ENCODE assay signal across 20 cellular contexts in genomic region chr3:82875401-82875800, GRCh38.
DNase-seq lines count a peak whose midpoint lies in the region; ATAC-seq, FAIRE-seq and TF ChIP-seq lines count a peak whose summit lies in the region.
"Had no signal": no experiment of that assay in that cellular context is flagged by ENCODE, and none has a peak within 500 bp of the region (broad histone marks: within the 10 kb centered on the region; RNA-seq: fewer than 3 reads in every experiment).

No MANE protein-coding gene starts in this region.

- no peak for TF ChIP-seq CTCF in astrocyte (IDR thresholded peaks at IDR 0.05; ENCODE audit: insufficient read depth, low read depth, low read length)
- TF ChIP-seq CTCF in glutamatergic neuron (IDR thresholded peaks at IDR 0.05; ENCODE audit: partially characterized antibody, unreplicated experiment) = no peak
- TF ChIP-seq CTCF in smooth muscle cell (IDR thresholded peaks at IDR 0.05; ENCODE audit: borderline replicate concordance, insufficient read depth, poor library complexity, severe bottlenecking) = no peak

- H3K9me3 ChIP-seq in astrocyte (ENCODE audit: insufficient read depth, low read depth, low read length) (no peaks in the 10 kb centered on the region), smooth muscle cell (replicated peaks; ENCODE audit: low read depth) (no peaks in the 10 kb centered on the region)
- H3K9me3 ChIP-seq: A549, BLaER1, HAP-1 had no signal

- H3K4me3 ChIP-seq in astrocyte (ENCODE audit: insufficient read depth, low read depth, low read length) = no peak overlapping the region
- no peak overlapping the region for H3K4me3 ChIP-seq in smooth muscle cell
- H3K4me3 ChIP-seq: A549, BLaER1, GM12878, HAP-1 had no signal

- H3K27me3 ChIP-seq in astrocyte (ENCODE audit: insufficient read depth, low read length) = no peaks in the 10 kb centered on the region
- no peaks in the 10 kb centered on the region for H3K27me3 ChIP-seq in smooth muscle cell (ENCODE audit: low read depth)
- H3K27me3 ChIP-seq: BLaER1 had no signal

- FAIRE-seq in astrocyte (lab: Jason Lieb, UNC) (no peak), urothelium cell line (lab: Jason Lieb, UNC) (no peak)
- FAIRE-seq: A549, GM12878, GM19239 had no signal

- H3K27ac Mint-ChIP-seq in astrocyte (ENCODE audit: unreplicated experiment) (peak overlapping the region; percentile 55), glutamatergic neuron (ENCODE audit: unreplicated experiment) (peak overlapping the region; percentile 52)
- H3K27ac Mint-ChIP-seq: CD14-positive monocyte; CD4-positive, alpha-beta memory T cell had no signal

- H3K4me2 ChIP-seq in astrocyte (ENCODE audit: low read length) (no peak overlapping the region), smooth muscle cell (no peak overlapping the region)
- H3K4me2 ChIP-seq: A549, BLaER1 had no signal

- H3K9me3 Mint-ChIP-seq in astrocyte (ENCODE audit: unreplicated experiment) = no peaks in the 10 kb centered on the region
- H3K9me3 Mint-ChIP-seq in glutamatergic neuron (ENCODE audit: unreplicated experiment) = no peaks in the 10 kb centered on the region
- H3K9me3 Mint-ChIP-seq: CD14-positive monocyte had no signal

- no peaks in the 10 kb centered on the region for H3F3A ChIP-seq in smooth muscle cell (ENCODE audit: low read depth)

- no peak overlapping the region for H3K9ac ChIP-seq in astrocyte (ENCODE audit: low read length)
- H3K9ac ChIP-seq in smooth muscle cell (ENCODE audit: low read depth) = no peak overlapping the region
- H3K9ac ChIP-seq: BLaER1 had no signal

- H3K4me1 Mint-ChIP-seq in astrocyte (ENCODE audit: low read depth, unreplicated experiment) (peaks cover 12% of the 10 kb centered on the region), glutamatergic neuron (ENCODE audit: low read depth, unreplicated experiment) (peaks cover 4% of the 10 kb centered on the region)
- H3K4me1 Mint-ChIP-seq: CD14-positive monocyte; CD4-positive, alpha-beta memory T cell had no signal

- H3K36me3 Mint-ChIP-seq in astrocyte (ENCODE audit: low read depth, unreplicated experiment) (no peaks in the 10 kb centered on the region), glutamatergic neuron (ENCODE audit: unreplicated experiment) (no peaks in the 10 kb centered on the region)
- H3K36me3 Mint-ChIP-seq: CD14-positive monocyte; CD4-positive, alpha-beta memory T cell had no signal

- H3K4me1 ChIP-seq in astrocyte (ENCODE audit: insufficient read depth, low read length) (no peaks in the 10 kb centered on the region), smooth muscle cell (ENCODE audit: low read depth) (peaks cover 2% of the 10 kb centered on the region)
- H3K4me1 ChIP-seq: A549, BLaER1, HAP-1 had no signal

- no peak for ATAC-seq in GM18498 (IDR thresholded peaks at IDR 0.05; ENCODE audit: unreplicated experiment)
- ATAC-seq: A549, GM12878 had no signal

- H3K4me3 Mint-ChIP-seq in astrocyte (ENCODE audit: unreplicated experiment) (no peak overlapping the region), glutamatergic neuron (ENCODE audit: unreplicated experiment) (no peak overlapping the region)
- H3K4me3 Mint-ChIP-seq: CD14-positive monocyte; CD4-positive, alpha-beta memory T cell had no signal

- no peaks in the 10 kb centered on the region for H4K20me1 ChIP-seq in astrocyte (ENCODE audit: insufficient read depth, low read length)
- H4K20me1 ChIP-seq in smooth muscle cell (ENCODE audit: low read depth) = no peaks in the 10 kb centered on the region
- H4K20me1 ChIP-seq: BLaER1 had no signal

- H3K36me3 ChIP-seq in astrocyte (ENCODE audit: insufficient read depth, low read length) = no peaks in the 10 kb centered on the region
- no peaks in the 10 kb centered on the region for H3K36me3 ChIP-seq in smooth muscle cell (ENCODE audit: low read depth)
- H3K36me3 ChIP-seq: BLaER1, HAP-1 had no signal

- peak; percentile 18 for DNase-seq in HS-5 (ENCODE audit: low read depth)
- DNase-seq in astrocyte (ENCODE audit: low read depth) = peak; percentile 0
- no peak for DNase-seq in glutamatergic neuron
- DNase-seq in smooth muscle cell (lab: John Stamatoyannopoulos, UW; ENCODE audit: unreplicated experiment) = no peak
- DNase-seq in urothelium cell line (ENCODE audit: low spot score) = no peak
- no peak for DNase-seq in COLO668 (lab: John Stamatoyannopoulos, UW; ENCODE audit: unreplicated experiment)
- DNase-seq: AML-193; CD4-positive, alpha-beta memory T cell; COR-L47; DMS 273 treated with DMSO at 0.1 percent for 48 hours; DMS53; DND-41; EL had no signal

- 13% methylated on average over 1 of the region's 1 CpG for WGBS in smooth muscle cell (ENCODE audit: low lambda C conversion rate)

- H3K79me2 ChIP-seq in astrocyte (ENCODE audit: insufficient read depth, low read length) (no peaks in the 10 kb centered on the region), smooth muscle cell (ENCODE audit: low read depth) (no peaks in the 10 kb centered on the region)

- no peak overlapping the region for H2AFZ ChIP-seq in astrocyte (ENCODE audit: low read depth, low read length)
- no peak overlapping the region for H2AFZ ChIP-seq in smooth muscle cell (ENCODE audit: low read depth)

- H3K27ac ChIP-seq in astrocyte (ENCODE audit: low read depth, low read length) (no peak overlapping the region), smooth muscle cell (ENCODE audit: low read depth) (peak overlapping the region; percentile 6)
- H3K27ac ChIP-seq: A549, BLaER1 had no signal

- H3K27me3 Mint-ChIP-seq in astrocyte (ENCODE audit: low read depth, unreplicated experiment) (no peaks in the 10 kb centered on the region), glutamatergic neuron (ENCODE audit: unreplicated experiment) (no peaks in the 10 kb centered on the region)
- H3K27me3 Mint-ChIP-seq: CD4-positive, alpha-beta memory T cell had no signal

Comparison
In these comparisons a context has a peak if more than half of its experiments do, and no peak if none do; other contexts are left out.
1. DNase-seq: peak in HS-5 (single experiment) and astrocyte (single experiment); none in glutamatergic neuron (single experiment), smooth muscle cell (single experiment), urothelium cell line (single experiment) and COLO668 (single experiment).